In the genomic region with DNA sequence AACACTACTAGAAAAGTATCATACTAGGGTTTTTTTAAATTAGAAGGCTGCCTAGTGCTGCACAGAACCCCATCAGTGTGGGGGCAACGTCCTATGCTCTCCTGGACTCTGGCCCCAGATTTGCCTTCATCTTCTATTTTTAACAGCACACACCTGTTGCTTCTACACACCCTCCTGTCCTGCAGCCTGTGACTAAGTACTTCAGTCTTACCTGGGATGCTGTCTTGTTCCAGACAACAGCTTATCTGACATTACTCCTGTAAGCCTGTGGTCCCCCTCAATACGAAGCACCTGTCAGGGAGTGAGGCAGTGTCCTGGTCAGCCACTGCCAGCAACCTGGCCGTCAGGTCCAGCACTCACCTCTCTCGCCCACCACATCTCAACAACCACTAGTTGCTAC, we compare ENCODE assay signal across 28 cellular contexts.
"Had no signal": no experiment of that assay in that cellular context is flagged by ENCODE, and none has a peak within 500 bp of the region (broad histone marks: within the 10 kb centered on the region; RNA-seq: fewer than 3 reads in every experiment).

No MANE protein-coding gene starts in this region.

- ATAC-seq: effector memory CD8-positive, alpha-beta T cell; esophagus mucosa; foreskin keratinocyte; gastrocnemius medialis; gastroesophageal sphincter; heart left ventricle; heart right ventricle had no signal

- H2AFZ ChIP-seq: hepatocyte had no signal

- H3K27ac ChIP-seq: coronary artery, dorsolateral prefrontal cortex, epithelial cell of prostate, esophagus muscularis mucosa, esophagus squamous epithelium, foreskin keratinocyte, gastrocnemius medialis, gastroesophageal sphincter, heart left ventricle, heart right ventricle, hepatocyte had no signal

- H3K9me3 ChIP-seq: esophagus muscularis mucosa, esophagus squamous epithelium, gastrocnemius medialis, gastroesophageal sphincter, heart left ventricle, heart right ventricle had no signal

- H3K79me2 ChIP-seq: hepatocyte had no signal

- H3K27me3 ChIP-seq: dorsolateral prefrontal cortex, esophagus muscularis mucosa, esophagus squamous epithelium, foreskin keratinocyte, gastrocnemius medialis, heart right ventricle, hepatocyte had no signal

- FAIRE-seq: endometrium, endothelial cell of umbilical vein, frontal cortex had no signal

- H3K4me3 ChIP-seq: coronary artery, dorsolateral prefrontal cortex, esophagus muscularis mucosa, esophagus squamous epithelium, gastrocnemius medialis, gastroesophageal sphincter, heart left ventricle, heart right ventricle, hepatocyte had no signal

- H3K4me1 ChIP-seq: esophagus muscularis mucosa, esophagus squamous epithelium, foreskin keratinocyte, gastrocnemius medialis, gastroesophageal sphincter had no signal

- H3K4me2 ChIP-seq: hepatocyte had no signal

- DNase-seq: cortex of kidney; dermis blood vessel endothelial cell; dorsolateral prefrontal cortex; effector CD4-positive, alpha-beta T cell; effector CD8-positive, alpha-beta T cell; effector memory CD4-positive, alpha-beta T cell; effector memory CD8-positive, alpha-beta T cell; endodermal cell; erythroblast; esophagus squamous epithelium; foreskin fibroblast; foreskin keratinocyte; foreskin melanocyte; gastrocnemius medialis; glutamatergic neuron; head of caudate nucleus; heart left ventricle; heart right ventricle; hippocampal formation had no signal

- H3K36me3 ChIP-seq: esophagus muscularis mucosa, esophagus squamous epithelium, gastrocnemius medialis, gastroesophageal sphincter, heart left ventricle, heart right ventricle had no signal
